39 cellular contexts compared by ENCODE assay signal in the genomic region with DNA sequence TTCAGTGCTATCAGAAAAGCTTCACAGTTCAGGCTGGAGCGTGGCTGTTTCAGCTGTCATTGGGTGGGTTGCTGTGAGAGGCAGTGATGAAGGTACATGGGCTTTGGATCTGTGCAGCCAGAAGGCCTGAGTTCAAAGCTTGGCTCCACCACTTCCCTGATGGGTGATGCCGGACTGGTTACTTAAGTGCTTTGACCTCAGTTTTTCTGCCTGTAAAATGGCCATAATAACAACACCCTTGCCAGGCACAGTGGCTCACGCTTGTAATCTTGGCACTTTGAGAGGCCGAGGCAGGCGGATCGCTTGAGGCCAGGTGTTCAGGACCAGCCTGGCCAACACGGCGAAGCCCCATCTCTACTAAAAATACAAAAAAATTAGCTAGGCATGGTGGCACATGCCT. TPM values are rescaled to one million over a fixed set of nuclear protein-coding genes. Genes with fewer than 3 reads are reported as not detected.
"Had no signal": no experiment of that assay in that cellular context is flagged by ENCODE, and none has a peak within 500 bp of the region (broad histone marks: within the 10 kb centered on the region; RNA-seq: fewer than 3 reads in every experiment).

No MANE protein-coding gene starts in this region.

- H3K27ac ChIP-seq: adrenal gland, body of pancreas, brain microvascular endothelial cell, breast epithelium, WERI-Rb-1 had no signal

- H3K4me1 Mint-ChIP-seq: activated B cell treated with CpG ODN at 0.5 μM for 24 hours; activated CD4-positive, alpha-beta T cell treated with anti-CD3 and anti-CD28 coated beads, Interleukin-2, amount 10 ng/mL, durations not matched to agents 24 days and 14 days; activated T-helper 17 cell treated with anti-CD3 and anti-CD28 coated beads, Interleukin-2, amount 50 U/mL, for 72 hours had no signal

- H3K4me3 Mint-ChIP-seq: activated B cell treated with CpG ODN at 0.5 μM for 24 hours; activated CD4-positive, alpha-beta memory T cell treated with anti-CD3 and anti-CD28 coated beads for 36 hours; activated CD4-positive, alpha-beta T cell treated with anti-CD3 and anti-CD28 coated beads, Interleukin-2, amount 10 ng/mL, durations not matched to agents 24 days and 14 days; activated CD8-positive, alpha-beta T cell treated with anti-CD3 and anti-CD28 coated beads for 36 hours; activated naive CD4-positive, alpha-beta T cell treated with anti-CD3 and anti-CD28 coated beads for 36 hours; activated naive CD8-positive, alpha-beta T cell treated with anti-CD3 and anti-CD28 coated beads for 36 hours; activated T-cell treated with anti-CD3 and anti-CD28 coated beads, Interleukin-2, amount 50 U/mL, for 4 hours; activated T-cell treated with anti-CD3 and anti-CD28 coated beads, Interleukin-2, amount 50 U/mL, for 72 hours; activated T-helper 1 cell treated with anti-CD3 and anti-CD28 coated beads, Interleukin-12 subunit alpha, Interleukin-12 subunit beta, Interleukin-2, Interleukin-4 antibody, amounts not matched to agents 30 ng/mL and 10 ng/mL and 1 ng/mL, durations not matched to agents 14 hours and 24 hours and 36 hours; activated T-helper 17 cell treated with anti-CD3 and anti-CD28 coated beads, Interleukin-2, amount 50 U/mL, for 72 hours; T-helper 1 cell treated with Interleukin-12 subunit alpha and Interleukin-12 subunit beta and Interleukin-4 antibody, amounts not matched to agents 30 μg/mL and 1 μg/mL, for 36 hours; T-helper 2 cell treated with Interferon-gamma antibody and Interleukin-4, amounts not matched to agents 5 μg/mL and 100 μg/mL, for 36 hours had no signal

- H3K9me3 Mint-ChIP-seq: activated B cell treated with CpG ODN at 0.5 μM for 24 hours; activated CD4-positive, alpha-beta memory T cell treated with anti-CD3 and anti-CD28 coated beads for 36 hours; activated CD4-positive, alpha-beta T cell treated with anti-CD3 and anti-CD28 coated beads, Interleukin-2, amount 10 ng/mL, durations not matched to agents 24 days and 14 days; activated CD8-positive, alpha-beta T cell treated with anti-CD3 and anti-CD28 coated beads for 36 hours; activated naive CD4-positive, alpha-beta T cell treated with anti-CD3 and anti-CD28 coated beads for 36 hours; activated naive CD4-positive, alpha-beta T cell treated with anti-CD3 and anti-CD28 coated beads, Interleukin-2, amount 50 U/mL, for 72 hours; activated naive CD8-positive, alpha-beta T cell treated with anti-CD3 and anti-CD28 coated beads for 36 hours; activated T-cell treated with anti-CD3 and anti-CD28 coated beads, Interleukin-2, amount 50 U/mL, for 4 hours; activated T-cell treated with anti-CD3 and anti-CD28 coated beads, Interleukin-2, amount 50 U/mL, for 72 hours; activated T-helper 1 cell treated with anti-CD3 and anti-CD28 coated beads, Interleukin-12 subunit alpha, Interleukin-12 subunit beta, Interleukin-2, Interleukin-4 antibody, amounts not matched to agents 30 ng/mL and 10 ng/mL and 1 ng/mL, durations not matched to agents 14 hours and 24 hours and 36 hours; activated T-helper 17 cell treated with anti-CD3 and anti-CD28 coated beads, Interleukin-2, amount 50 U/mL, for 72 hours; T-helper 1 cell treated with Interleukin-12 subunit alpha and Interleukin-12 subunit beta and Interleukin-4 antibody, amounts not matched to agents 30 μg/mL and 1 μg/mL, for 36 hours; T-helper 2 cell treated with Interferon-gamma antibody and Interleukin-4, amounts not matched to agents 5 μg/mL and 100 μg/mL, for 36 hours had no signal

- H3K27ac Mint-ChIP-seq: activated B cell treated with CpG ODN at 0.5 μM for 24 hours; activated CD4-positive, alpha-beta memory T cell treated with anti-CD3 and anti-CD28 coated beads for 36 hours; activated CD4-positive, alpha-beta T cell treated with anti-CD3 and anti-CD28 coated beads, Interleukin-2, amount 10 ng/mL, durations not matched to agents 24 days and 14 days; activated CD8-positive, alpha-beta T cell treated with anti-CD3 and anti-CD28 coated beads for 36 hours; activated naive CD4-positive, alpha-beta T cell treated with anti-CD3 and anti-CD28 coated beads for 36 hours; activated naive CD4-positive, alpha-beta T cell treated with anti-CD3 and anti-CD28 coated beads, Interleukin-2, amount 50 U/mL, for 72 hours; activated naive CD8-positive, alpha-beta T cell treated with anti-CD3 and anti-CD28 coated beads for 36 hours; activated T-cell treated with anti-CD3 and anti-CD28 coated beads, Interleukin-2, amount 50 U/mL, for 72 hours; activated T-helper 1 cell treated with anti-CD3 and anti-CD28 coated beads, Interleukin-12 subunit alpha, Interleukin-12 subunit beta, Interleukin-2, Interleukin-4 antibody, amounts not matched to agents 30 ng/mL and 10 ng/mL and 1 ng/mL, durations not matched to agents 14 hours and 24 hours and 36 hours; activated T-helper 17 cell treated with anti-CD3 and anti-CD28 coated beads, Interleukin-2, amount 50 U/mL, for 72 hours; T-helper 1 cell treated with Interleukin-12 subunit alpha and Interleukin-12 subunit beta and Interleukin-4 antibody, amounts not matched to agents 30 μg/mL and 1 μg/mL, for 36 hours; T-helper 2 cell treated with Interferon-gamma antibody and Interleukin-4, amounts not matched to agents 5 μg/mL and 100 μg/mL, for 36 hours had no signal

- FAIRE-seq: astrocyte, TTC549 had no signal

- H3K4me3 ChIP-seq: adrenal gland, body of pancreas, breast epithelium had no signal

- H3K36me3 ChIP-seq: adrenal gland, brain microvascular endothelial cell, breast epithelium, WERI-Rb-1 had no signal

- H3K4me1 ChIP-seq: adrenal gland, body of pancreas, breast epithelium had no signal

- H3K27me3 ChIP-seq: adrenal gland, body of pancreas, brain microvascular endothelial cell, breast epithelium had no signal

- H3K27me3 Mint-ChIP-seq: activated T-helper 17 cell treated with anti-CD3 and anti-CD28 coated beads, Interleukin-2, amount 50 U/mL, for 72 hours had no signal

- DNase-seq: activated B cell treated with CpG ODN at 0.5 μM for 24 hours; activated CD4-positive, alpha-beta memory T cell treated with anti-CD3 and anti-CD28 coated beads for 36 hours; activated CD4-positive, alpha-beta T cell treated with anti-CD3 and anti-CD28 coated beads for 4 hours; activated CD4-positive, alpha-beta T cell treated with anti-CD3 and anti-CD28 coated beads, Interleukin-2, amount 10 ng/mL, durations not matched to agents 24 days and 14 days; activated CD4-positive, alpha-beta T cell treated with anti-CD3 and anti-CD28 coated beads, Interleukin-2, amount 50 U/mL, for 1 hour; activated CD4-positive, alpha-beta T cell treated with anti-CD3 and anti-CD28 coated beads, Interleukin-2, amount 50 U/mL, for 4 hours; activated CD4-positive, CD25-positive, alpha-beta regulatory T cell treated with anti-CD3 and anti-CD28 coated beads, Interleukin-2, amount 50 U/mL, for 72 hours; activated CD8-positive, alpha-beta memory T cell treated with anti-CD3 and anti-CD28 coated beads, Interleukin-2, amount 50 U/mL, for 4 hours; activated CD8-positive, alpha-beta T cell treated with anti-CD3 and anti-CD28 coated beads for 36 hours; activated effector memory CD4-positive, alpha-beta T cell treated with anti-CD3 and anti-CD28 coated beads, Interleukin-2, amount 50 U/mL, for 16 hours; activated gamma-delta T cell treated with Interleukin-2 at 50 U/mL for 16 hours; activated naive CD4-positive, alpha-beta T cell; activated naive CD4-positive, alpha-beta T cell treated with anti-CD3 and anti-CD28 coated beads for 36 hours; activated naive CD4-positive, alpha-beta T cell treated with anti-CD3 and anti-CD28 coated beads, Interleukin-2, amount 50 U/mL, for 16 hours; activated naive CD8-positive, alpha-beta T cell treated with anti-CD3 and anti-CD28 coated beads for 36 hours; activated T-cell treated with anti-CD3 and anti-CD28 coated beads for 4 hours; activated T-cell treated with anti-CD3 and anti-CD28 coated beads, Interleukin-2, amount 50 U/mL, for 1 hour; activated T-cell treated with anti-CD3 and anti-CD28 coated beads, Interleukin-2, amount 50 U/mL, for 4 hours; activated T-cell treated with anti-CD3 and anti-CD28 coated beads, Interleukin-2, amount 50 U/mL, for 72 hours; adrenal gland; amniotic stem cell; aorta; body of pancreas; brain microvascular endothelial cell; central memory CD4-positive, alpha-beta T cell; T-helper 1 cell; T-helper 2 cell; T-helper 9 cell; WERI-Rb-1 had no signal

- H3K9me3 ChIP-seq: adrenal gland, body of pancreas, breast epithelium had no signal

- H3K36me3 Mint-ChIP-seq: activated CD4-positive, alpha-beta memory T cell treated with anti-CD3 and anti-CD28 coated beads for 36 hours; activated naive CD4-positive, alpha-beta T cell treated with anti-CD3 and anti-CD28 coated beads, Interleukin-2, amount 50 U/mL, for 72 hours; activated naive CD8-positive, alpha-beta T cell treated with anti-CD3 and anti-CD28 coated beads for 36 hours had no signal

- ATAC-seq: activated CD8-positive, alpha-beta T cell treated with anti-CD3 and anti-CD28 coated beads for 36 hours; activated naive CD4-positive, alpha-beta T cell treated with anti-CD3 and anti-CD28 coated beads, Interleukin-2, amount 50 U/mL, for 72 hours; activated T-cell treated with anti-CD3 and anti-CD28 coated beads, Interleukin-2, amount 50 U/mL, for 4 hours; activated T-cell treated with anti-CD3 and anti-CD28 coated beads, Interleukin-2, amount 50 U/mL, for 72 hours; activated T-helper 17 cell treated with anti-CD3 and anti-CD28 coated beads, Interleukin-2, amount 50 U/mL, for 72 hours; body of pancreas had no signal

RNA-seq across cellular contexts. Expression of gene COL26A1, which starts 30.6 kb away (rescaled TPM):
- total RNA-seq: activated B cell treated with CpG ODN at 0.5 μM for 24 hours; activated CD4-positive, alpha-beta memory T cell treated with anti-CD3 and anti-CD28 coated beads for 36 hours; activated CD4-positive, alpha-beta T cell treated with anti-CD3 and anti-CD28 coated beads, Interleukin-2, amount 10 ng/mL, durations not matched to agents 24 days and 14 days; activated CD8-positive, alpha-beta memory T cell treated with anti-CD3 and anti-CD28 coated beads for 36 hours; activated CD8-positive, alpha-beta T cell treated with anti-CD3 and anti-CD28 coated beads for 36 hours; activated naive CD4-positive, alpha-beta T cell treated with anti-CD3 and anti-CD28 coated beads for 36 hours; activated naive CD4-positive, alpha-beta T cell treated with anti-CD3 and anti-CD28 coated beads, Interleukin-2, amount 50 U/mL, for 72 hours; activated naive CD8-positive, alpha-beta T cell treated with anti-CD3 and anti-CD28 coated beads for 36 hours; activated T-helper 1 cell treated with anti-CD3 and anti-CD28 coated beads, Interleukin-12 subunit alpha, Interleukin-12 subunit beta, Interleukin-2, Interleukin-4 antibody, amounts not matched to agents 30 ng/mL and 10 ng/mL and 1 ng/mL, durations not matched to agents 14 hours and 24 hours and 36 hours; activated T-helper 17 cell treated with anti-CD3 and anti-CD28 coated beads, Interleukin-2, amount 50 U/mL, for 72 hours; aorta; breast epithelium; cardiac septum had no signal
- polyA plus RNA-seq: aorta had no signal
